In genomic region chr7:117669818-117670217, GRCh38 we compare ENCODE assay signal across 20 cellular contexts.
A peak's percentile ranks its signal among the peaks of the same experiment; 100 is the strongest.
DNase-seq lines count a peak whose midpoint lies in the region; ATAC-seq and TF ChIP-seq lines count a peak whose summit lies in the region.
"Had no signal": no experiment of that assay in that cellular context is flagged by ENCODE, and none has a peak within 500 bp of the region (broad histone marks: within the 10 kb centered on the region; RNA-seq: fewer than 3 reads in every experiment).

No MANE protein-coding gene starts in this region.

- no peak for DNase-seq in activated T-cell treated with anti-CD3 and anti-CD28 coated beads, Interleukin-2, amount 50 U/mL, for 72 hours
- no peak for DNase-seq in activated T-cell treated with anti-CD3 and anti-CD28 coated beads, Interleukin-2, amount 50 U/mL, for 24 hours
- DNase-seq in chondrocyte (ENCODE audit: low spot score) (no peak), inferior parietal cortex (ENCODE audit: extremely low spot score) (peak; percentile 30), AG20443 (ENCODE audit: low spot score) (no peak), NCI-H1092 (lab: John Stamatoyannopoulos, UW) (no peak)
- DNase-seq in stimulated activated CD4-positive, alpha-beta T cell treated with anti-CD3 and anti-CD28 coated beads, Interleukin-12 subunit alpha, Interleukin-12 subunit beta, amount 100 ng/mL, for 4 hours = no peak
- DNase-seq: activated naive CD4-positive, alpha-beta T cell treated with anti-CD3 and anti-CD28 coated beads for 36 hours; CD4-positive, alpha-beta memory T cell; EL; KBM-7; mesendoderm; NCI-H2081 treated with DMSO at 0.1 percent for 48 hours; NCI-H524 treated with DMSO at 0.1 percent for 48 hours; Peyer's patch; retina; SW 1271 had no signal

- H3K27me3 Mint-ChIP-seq in activated T-cell treated with anti-CD3 and anti-CD28 coated beads, Interleukin-2, amount 50 U/mL, for 72 hours (ENCODE audit: low read depth) = no peaks in the 10 kb centered on the region
- H3K27me3 Mint-ChIP-seq in activated T-cell treated with anti-CD3 and anti-CD28 coated beads, Interleukin-2, amount 50 U/mL, for 24 hours = no peaks in the 10 kb centered on the region
- H3K27me3 Mint-ChIP-seq in chondrocyte (ENCODE audit: low read depth) = peaks cover 3% of the 10 kb centered on the region
- H3K27me3 Mint-ChIP-seq: CD4-positive, alpha-beta memory T cell; stimulated activated memory B cell treated with anti-CD40 and anti-IgM and Interleukin-4, amounts not matched to agents 10 μg/mL and 1 μg/mL and 100 μg/mL, for 72 hours had no signal

- no peak for ATAC-seq in activated T-cell treated with anti-CD3 and anti-CD28 coated beads, Interleukin-2, amount 50 U/mL, for 72 hours (replicated peaks in 1 of 2)
- no peak for ATAC-seq in HG02610 (IDR thresholded peaks at IDR 0.05; ENCODE audit: unreplicated experiment)
- ATAC-seq: stimulated activated memory B cell treated with anti-CD40 and anti-IgM and Interleukin-4, amounts not matched to agents 10 μg/mL and 1 μg/mL and 100 μg/mL, for 72 hours had no signal

- no peak overlapping the region for H3K4me3 Mint-ChIP-seq in activated T-cell treated with anti-CD3 and anti-CD28 coated beads, Interleukin-2, amount 50 U/mL, for 72 hours
- no peak overlapping the region for H3K4me3 Mint-ChIP-seq in activated T-cell treated with anti-CD3 and anti-CD28 coated beads, Interleukin-2, amount 50 U/mL, for 24 hours
- H3K4me3 Mint-ChIP-seq in chondrocyte (ENCODE audit: unreplicated experiment) = no peak overlapping the region
- H3K4me3 Mint-ChIP-seq: activated naive CD4-positive, alpha-beta T cell treated with anti-CD3 and anti-CD28 coated beads for 36 hours; CD4-positive, alpha-beta memory T cell; neural crest cell; stimulated activated memory B cell treated with anti-CD40 and anti-IgM and Interleukin-4, amounts not matched to agents 10 μg/mL and 1 μg/mL and 100 μg/mL, for 72 hours had no signal

- peak overlapping the region; percentile 43 for H3K27ac Mint-ChIP-seq in activated T-cell treated with anti-CD3 and anti-CD28 coated beads, Interleukin-2, amount 50 U/mL, for 72 hours
- H3K27ac Mint-ChIP-seq in activated T-cell treated with anti-CD3 and anti-CD28 coated beads, Interleukin-2, amount 50 U/mL, for 24 hours = no peak overlapping the region
- no peak overlapping the region for H3K27ac Mint-ChIP-seq in chondrocyte (ENCODE audit: unreplicated experiment)
- H3K27ac Mint-ChIP-seq: activated naive CD4-positive, alpha-beta T cell treated with anti-CD3 and anti-CD28 coated beads for 36 hours; stimulated activated memory B cell treated with anti-CD40 and anti-IgM and Interleukin-4, amounts not matched to agents 10 μg/mL and 1 μg/mL and 100 μg/mL, for 72 hours had no signal

- no peaks in the 10 kb centered on the region for H3K4me1 Mint-ChIP-seq in activated T-cell treated with anti-CD3 and anti-CD28 coated beads, Interleukin-2, amount 50 U/mL, for 72 hours (ENCODE audit: low read depth)
- no peaks in the 10 kb centered on the region for H3K4me1 Mint-ChIP-seq in activated T-cell treated with anti-CD3 and anti-CD28 coated beads, Interleukin-2, amount 50 U/mL, for 24 hours (ENCODE audit: low read depth)
- H3K4me1 Mint-ChIP-seq in chondrocyte (ENCODE audit: low read depth) = peaks cover 2% of the 10 kb centered on the region
- H3K4me1 Mint-ChIP-seq: CD4-positive, alpha-beta memory T cell; stimulated activated memory B cell treated with anti-CD40 and anti-IgM and Interleukin-4, amounts not matched to agents 10 μg/mL and 1 μg/mL and 100 μg/mL, for 72 hours had no signal

- H3K9me3 Mint-ChIP-seq in activated T-cell treated with anti-CD3 and anti-CD28 coated beads, Interleukin-2, amount 50 U/mL, for 72 hours = no peaks in the 10 kb centered on the region
- H3K9me3 Mint-ChIP-seq in activated T-cell treated with anti-CD3 and anti-CD28 coated beads, Interleukin-2, amount 50 U/mL, for 24 hours = no peaks in the 10 kb centered on the region
- H3K9me3 Mint-ChIP-seq in chondrocyte (ENCODE audit: low read depth) = no peaks in the 10 kb centered on the region
- H3K9me3 Mint-ChIP-seq: activated naive CD4-positive, alpha-beta T cell treated with anti-CD3 and anti-CD28 coated beads for 36 hours; neural crest cell; stimulated activated memory B cell treated with anti-CD40 and anti-IgM and Interleukin-4, amounts not matched to agents 10 μg/mL and 1 μg/mL and 100 μg/mL, for 72 hours had no signal

- TF ChIP-seq CTCF in chondrocyte (IDR thresholded peaks at IDR 0.05) = peak; percentile 30

- H3K36me3 Mint-ChIP-seq in activated T-cell treated with anti-CD3 and anti-CD28 coated beads, Interleukin-2, amount 50 U/mL, for 72 hours (ENCODE audit: insufficient read depth in 2 of 2) = no peaks in the 10 kb centered on the region
- H3K36me3 Mint-ChIP-seq in activated T-cell treated with anti-CD3 and anti-CD28 coated beads, Interleukin-2, amount 50 U/mL, for 24 hours (ENCODE audit: low read depth) = no peaks in the 10 kb centered on the region
- H3K36me3 Mint-ChIP-seq in chondrocyte (ENCODE audit: low read depth) = no peaks in the 10 kb centered on the region
- H3K36me3 Mint-ChIP-seq: CD4-positive, alpha-beta memory T cell; stimulated activated memory B cell treated with anti-CD40 and anti-IgM and Interleukin-4, amounts not matched to agents 10 μg/mL and 1 μg/mL and 100 μg/mL, for 72 hours had no signal
